ENCODE assay signal across 8 cellular contexts in genomic region chr2:85561280-85562212, GRCh38. TPM values are rescaled to one million over a fixed set of nuclear protein-coding genes. Genes with fewer than 3 reads are reported as not detected.
DNase-seq lines count a peak whose midpoint lies in the region; ATAC-seq, FAIRE-seq and TF ChIP-seq lines count a peak whose summit lies in the region.

Gene GGCX (minus strand): TSS chr2:85561493. CDS start chr2:85561428, 65 bp downstream.

- H3K23me2 ChIP-seq in H1 (ENCODE audit: low read depth, low read length) = peaks cover 5% of the 10 kb centered on the region

- CTCF ChIA-PET in H1 (lab: Charles Lee; ENCODE audit: partially characterized antibody) = interaction anchor here (0.6 to 3.6 kb wide), 6 partner anchors 10 to 170 kb away, joined by 3 to 20 read pairs (median 4); no protein-coding TSS in a partner anchor

- ATAC-seq in GM21367 (IDR thresholded peaks at IDR 0.05; ENCODE audit: unreplicated experiment) = peak; percentile 92

- H3K27me3 ChIP-seq in H1 (replicated peaks in 1 of 4; ENCODE audit: control insufficient read depth in 3 of 4, extremely low read depth in 1 of 4, insufficient read depth in 3 of 4, low read length in 3 of 4) (no peaks in the 10 kb centered on the region), mesendoderm (ENCODE audit: insufficient read depth, low read length, poor library complexity) (no peaks in the 10 kb centered on the region)

- H4K20me1 ChIP-seq in H1 (replicated peaks in 1 of 2; ENCODE audit: control insufficient read depth in 1 of 2, insufficient read depth in 2 of 2, low read length in 2 of 2) = no peaks in the 10 kb centered on the region

- H2BK15ac ChIP-seq in H1 (ENCODE audit: low read length) = no peak within 1 kb of the TSS
- no peak within 1 kb of the TSS for H2BK15ac ChIP-seq in mesendoderm (replicated peaks; ENCODE audit: low read depth)

- peak within 1 kb of the TSS; percentile 78 for H4K91ac ChIP-seq in H1 (replicated peaks; ENCODE audit: insufficient read length, low read length)

- peak within 1 kb of the TSS; percentile 90 for H4K5ac ChIP-seq in H1 (ENCODE audit: insufficient read length, low read depth, low read length)
- H4K5ac ChIP-seq in mesendoderm (ENCODE audit: low read length) = peak within 1 kb of the TSS; percentile 17

- no peak within 1 kb of the TSS for H2BK20ac ChIP-seq in H1 (ENCODE audit: low read length)

- H3K4me3 ChIP-seq in H1 (ENCODE audit: extremely low read depth in 1 of 4, insufficient read depth in 2 of 4, low read depth in 3 of 4, low read length in 4 of 4) (peak within 1 kb of the TSS; percentile 68 to 90 (median 88)), mesendoderm (ENCODE audit: low read length) (peak within 1 kb of the TSS; percentile 66)

- H3K27ac ChIP-seq in H1 (ENCODE audit: low read depth, low read length) = peak within 1 kb of the TSS; percentile 92
- H3K27ac ChIP-seq in mesendoderm (ENCODE audit: low read depth, low read length) = peak within 1 kb of the TSS; percentile 30

- peak in 1 of 2 experiments; percentile 11; a peak in 1 of 4 replicates for TF ChIP-seq RAD21 in H1 (IDR thresholded peaks at IDR 0.05 in 1 of 2, conservative IDR thresholded peaks at IDR 0.05 in 1 of 2; ENCODE audit: low read depth in 2 of 2, low read length in 2 of 2)

- H3K56ac ChIP-seq in H1 (replicated peaks; ENCODE audit: insufficient read length, low read depth, low read length) (peak within 1 kb of the TSS; percentile 17), mesendoderm (ENCODE audit: low read length) (peak within 1 kb of the TSS; percentile 94)

- H3K9ac ChIP-seq in H1 (replicated peaks in 1 of 4; ENCODE audit: extremely low read depth in 1 of 4, low read depth in 3 of 4, low read length in 3 of 4) (peak within 1 kb of the TSS in 3 of 4 experiments; percentile 90 to 97 (median 94); a peak in 6 of 7 replicates), mesendoderm (ENCODE audit: low read length) (peak within 1 kb of the TSS; percentile 89)

- H3K79me1 ChIP-seq in H1 (ENCODE audit: low read depth, low read length) (0 out of 2 replicates have a peak, but pooled peaks cover 4% of the 10 kb centered on the region), mesendoderm (ENCODE audit: low read length) (peaks cover 15% of the 10 kb centered on the region)

- peak within 1 kb of the TSS; percentile 84 to 96 for H3K4me2 ChIP-seq in H1 (ENCODE audit: insufficient read depth in 1 of 2, low read depth in 2 of 2, low read length in 2 of 2)
- peak within 1 kb of the TSS; percentile 94 for H3K4me2 ChIP-seq in mesendoderm (ENCODE audit: low read length)

- H4K8ac ChIP-seq in H1 (ENCODE audit: extremely low read depth, insufficient read depth, low read length) (peak within 1 kb of the TSS; percentile 94), mesendoderm (ENCODE audit: low read depth, low read length) (peak within 1 kb of the TSS; percentile 65)

- H3K36me3 ChIP-seq in H1 (ENCODE audit: control insufficient read depth in 2 of 4, insufficient read depth in 4 of 4, low read length in 3 of 4) (peaks cover 3 to 11% (median 8%) of the 10 kb centered on the region in 4 experiments; a peak in 7 of 8 replicates), mesendoderm (ENCODE audit: control insufficient read depth, insufficient read depth, low read length) (peaks cover 1% of the 10 kb centered on the region)

- TF ChIP-seq EP300 in H1 (IDR thresholded peaks at IDR 0.05; ENCODE audit: borderline replicate concordance in 1 of 2, low read depth in 2 of 2, low read length in 2 of 2) = no peak

- H2BK5ac ChIP-seq in H1 (ENCODE audit: low read depth, low read length) (peak within 1 kb of the TSS; percentile 90; the same call in 1 of the 2 replicates), mesendoderm (ENCODE audit: low read length) (peak within 1 kb of the TSS; percentile 13)

- DNase-seq in COLO829 (ENCODE audit: low spot score) (peak; percentile 85), HUDEP-2 (lab: John Stamatoyannopoulos, UW; ENCODE audit: unreplicated experiment in 76 of 76) (peak in 75 of 76 experiments; percentile 12 to 95 (median 87)), NOMO-1 treated with dmso at 0.1 percent for 144 hours (lab: John Stamatoyannopoulos, UW; ENCODE audit: unreplicated experiment) (peak; percentile 95), H1 (ENCODE audit: low read depth in 1 of 2, low spot score in 2 of 2) (peak; percentile 88 to 97), mesendoderm (peak; percentile 98)
- peak; percentile 89 to 90 for DNase-seq in activated CD8-positive, alpha-beta memory T cell treated with anti-CD3 and anti-CD28 coated beads for 4 hours (ENCODE audit: low read depth in 2 of 2)
- peak; percentile 95 for DNase-seq in stimulated activated CD8-positive, alpha-beta memory T cell treated with anti-CD3 and anti-CD28 coated beads, Interleukin-12 subunit alpha, Interleukin-12 subunit beta, amount 100 ng/mL, for 4 hours (ENCODE audit: low read depth)

- H2BK12ac ChIP-seq in H1 (ENCODE audit: low read depth, low read length) = peak within 1 kb of the TSS; percentile 60; the same call in 1 of the 2 replicates

- TF ChIP-seq POLR2A in H1 (IDR thresholded peaks at IDR 0.05; ENCODE audit: control extremely low read depth in 1 of 2, low read depth in 2 of 2, low read length in 2 of 2) = peak; percentile 95 to 97

- H3K79me2 ChIP-seq in H1 (ENCODE audit: control insufficient read depth in 1 of 2, insufficient read depth in 2 of 2, low read length in 2 of 2) (peaks cover 0 to 18% of the 10 kb centered on the region in 2 experiments; a peak in 2 of 4 replicates), mesendoderm (ENCODE audit: control insufficient read depth, insufficient read depth, low read length) (peaks cover 18% of the 10 kb centered on the region)

- TF ChIP-seq CTCF in H1 (IDR thresholded peaks at IDR 0.05; ENCODE audit: control extremely low read depth in 1 of 3, insufficient read depth in 1 of 3, low read depth in 1 of 3, low read length in 3 of 3) = no peak

- POLR2A ChIA-PET in H1 (lab: Charles Lee; ENCODE audit: partially characterized antibody) = interaction anchor here (0.6 to 38.6 kb wide), 23 partner anchors 8 to 1126 kb away, joined by 3 to 1889 read pairs (median 3); partner anchors contain the start of genes C2orf68, CAPG, MAT2A and RNF181

- H3K18ac ChIP-seq in H1 (ENCODE audit: extremely low read depth, low read length) (peak within 1 kb of the TSS; percentile 99), mesendoderm (ENCODE audit: low read length) (peak within 1 kb of the TSS; percentile 94)

- H2BK120ac ChIP-seq in H1 (replicated peaks; ENCODE audit: low read depth, low read length) (no peak within 1 kb of the TSS), mesendoderm (ENCODE audit: low read depth, low read length) (no peak within 1 kb of the TSS)

- 9% methylated on average over 62 of the region's 64 CpGs; no CpG with 5 or more reads in 1 of the 2 experiments for whole genome bisulfite sequencing in H1 (ENCODE audit: extremely low coverage in 1 of 2, insufficient coverage in 1 of 2, insufficient read length in 1 of 2, insufficient replicate concordance in 2 of 2, low coverage in 1 of 2, low lambda C conversion rate in 2 of 2, missing lambda C conversion rate in 1 of 2), 2 experiments
- no CpG with 5 or more reads among the region's 64 CpGs for WGBS in mesendoderm (ENCODE audit: extremely low coverage, insufficient coverage, low lambda C conversion rate)

- peak within 1 kb of the TSS; percentile 96 for H2AFZ ChIP-seq in H1 (ENCODE audit: low read length)

- no peak within 1 kb of the TSS for H3K14ac ChIP-seq in H1 (ENCODE audit: insufficient read length)

- no peak within 1 kb of the TSS for H3K23ac ChIP-seq in H1 (ENCODE audit: insufficient read length)
- H3K23ac ChIP-seq in mesendoderm (ENCODE audit: low read length) = peak within 1 kb of the TSS; percentile 75

- peak within 1 kb of the TSS; percentile 40 for H3K4ac ChIP-seq in H1 (replicated peaks; ENCODE audit: insufficient read length, low read depth, low read length)
- H3K4ac ChIP-seq in mesendoderm (ENCODE audit: low read depth, low read length) = peak within 1 kb of the TSS; percentile 95

- FAIRE-seq in H1 (lab: Jason Lieb, UNC) = no peak

- H2AK5ac ChIP-seq in H1 (ENCODE audit: low read depth, low read length) = no peak within 1 kb of the TSS
- no peak within 1 kb of the TSS for H2AK5ac ChIP-seq in mesendoderm (ENCODE audit: low read length)

- H3K4me1 ChIP-seq in H1 (replicated peaks in 1 of 4; ENCODE audit: control insufficient read depth in 3 of 4, insufficient read depth in 4 of 4, low read length in 3 of 4) (no peaks in the 10 kb centered on the region), mesendoderm (ENCODE audit: control insufficient read depth, low read depth, low read length) (no peaks in the 10 kb centered on the region)

- no peaks in the 10 kb centered on the region for H3K9me3 ChIP-seq in H1 (ENCODE audit: insufficient read depth in 2 of 2, low read depth in 1 of 2, low read length in 1 of 2)

TF ChIP-seq in H1, 55 proteins besides CTCF, POLR2A, EP300 and RAD21 (continues in another document):
- peak; percentile 91 for TF ChIP-seq TBP (IDR thresholded peaks at IDR 0.05; ENCODE audit: low read depth, low read length)
- no peak for TF ChIP-seq SP2 (IDR thresholded peaks at IDR 0.05; ENCODE audit: low read length)
- no peak for TF ChIP-seq CHD1 (IDR thresholded peaks at IDR 0.05; ENCODE audit: low read depth, low read length)
- peak; percentile 55; the same call in 1 of the 2 replicates for TF ChIP-seq TCF12 (IDR thresholded peaks at IDR 0.05; ENCODE audit: low read depth, low read length)
- peak; percentile 92 for TF ChIP-seq PHF8 (conservative IDR thresholded peaks at IDR 0.05; ENCODE audit: low read depth, low read length)
- TF ChIP-seq TAF1 (IDR thresholded peaks at IDR 0.05; ENCODE audit: low read depth, low read length) = peak; percentile 97
- TF ChIP-seq YY1 (IDR thresholded peaks at IDR 0.05; ENCODE audit: low read depth, low read length) = peak; percentile 95
- peak; percentile 91 for TF ChIP-seq CREB1 (IDR thresholded peaks at IDR 0.05)
- TF ChIP-seq TAF7 (optimal IDR thresholded peaks at IDR 0.05; ENCODE audit: borderline replicate concordance, low read depth, low read length) = peak; percentile 87
- TF ChIP-seq SP1 (IDR thresholded peaks at IDR 0.05; ENCODE audit: low read depth, low read length) = peak; percentile 35; the same call in 1 of the 2 replicates
- no peak for TF ChIP-seq CBX5 (IDR thresholded peaks at IDR 0.05; ENCODE audit: low read depth, low read length)

RNA-seq across cellular contexts. Expression of gene GGCX, which starts in this region (rescaled TPM):
- 33.8 and 36.1 TPM in 2 replicates for total RNA-seq in H1 (2021; fragmentation: NEBNext Ultra II Directional; extraction: Animal tissue kit (Norgen Biotek cat#: 25700))
- polyA plus RNA-seq in H1 (2011; rRNA removed) = 29.4 and 47.8 TPM in 2 replicates
- polyA plus RNA-seq in H1 (2011; cell fraction: cytosol; rRNA removed) = 34.9 TPM
- polyA plus RNA-seq in H1 (2011; cell fraction: nucleus; rRNA removed) = 40.6 TPM
- polyA plus RNA-seq in H1 (2012, experiment 1 of 2) = 26.7 to 32.0 TPM (median 29.0 TPM) in 4 replicates
- 31.1 TPM for polyA plus RNA-seq in H1 (2012, experiment 2 of 2)
- polyA plus RNA-seq in H1 (2013, experiment 1 of 2) = 34.0 TPM
- polyA plus RNA-seq in H1 (2013, experiment 2 of 2) = 33.7 TPM
- polyA minus RNA-seq in H1 (2011; rRNA and poly(A)+ RNA removed) = 57.4 and 67.9 TPM in 2 replicates
- 19.6 TPM for polyA minus RNA-seq in H1 (2011; cell fraction: cytosol; rRNA and poly(A)+ RNA removed)
- polyA minus RNA-seq in H1 (2011; cell fraction: nucleus; rRNA and poly(A)+ RNA removed) = 45.0 TPM
- 34.1 TPM for polyA plus RNA-seq in mesendoderm (2013, experiment 1 of 2)
- polyA plus RNA-seq in mesendoderm (2013, experiment 2 of 2) = 32.9 TPM

Comparison
In these comparisons a context has a peak if more than half of its experiments do, and no peak if none do; other contexts are left out.
1. Peak in every context shown above with its lines: DNase-seq, ATAC-seq, H3K4me3 ChIP-seq and H3K27ac ChIP-seq.